In genomic region chr18:3281456-3282400, GRCh38 we compare ENCODE assay signal across 7 cellular contexts. TPM values are rescaled to one million over a fixed set of nuclear protein-coding genes. Genes with fewer than 3 reads are reported as not detected.
A peak's percentile ranks its signal among the peaks of the same experiment; 100 is the strongest.
DNase-seq lines count a peak whose midpoint lies in the region; ATAC-seq, FAIRE-seq and TF ChIP-seq lines count a peak whose summit lies in the region.

No MANE protein-coding gene starts in this region.

- no peak overlapping the region for H3K4me3 ChIP-seq in GM06990 (replicated peaks; ENCODE audit: low read depth, low read length)

- H3K36me3 ChIP-seq in GM06990 (ENCODE audit: control insufficient read depth, insufficient read depth, low read length): no peaks in the 10 kb centered on the region

- BruUV-seq in MCF 10A (replicated peaks; lab: Mats Ljungman, UMichigan): no TSS peak

- POLR2A ChIA-PET in MCF 10A (lab: Yijun Ruan, JAX): interaction anchor here (0.7 to 6.3 kb wide), 9 partner anchors 15 to 384 kb away, joined by 3 to 59 read pairs (median 5); no protein-coding TSS in a partner anchor

- peaks cover 37% of the 10 kb centered on the region for H3K36me3 Mint-ChIP-seq in MCF 10A (ENCODE audit: insufficient read depth, unreplicated experiment)

- CTCF ChIA-PET in MCF 10A (lab: Yijun Ruan, JAX): interaction anchor here (0.6 to 8.0 kb wide), 30 partner anchors 12 to 423 kb away, joined by 3 to 106 read pairs (median 4); no protein-coding TSS in a partner anchor

- TF ChIP-seq CTCF in GM06990 (IDR thresholded peaks at IDR 0.05; ENCODE audit: insufficient read depth, low read length, poor library complexity, severe bottlenecking) (peak; percentile 39), MCF 10A (IDR thresholded peaks at IDR 0.05; ENCODE audit: unreplicated experiment) (peak; percentile 52)

- H3K27ac Mint-ChIP-seq in MCF 10A (ENCODE audit: low read depth, unreplicated experiment): no peak overlapping the region

- intact Hi-C loops in MCF 10A (cut with micrococcal nuclease): loop anchor here (1.0 to 10.0 kb wide), 8 partner anchors 166 to 713 kb away; no protein-coding TSS in a partner anchor

- no peak overlapping the region for H3K4me3 Mint-ChIP-seq in MCF 10A (ENCODE audit: unreplicated experiment)

- H3K9me3 Mint-ChIP-seq in MCF 10A (ENCODE audit: unreplicated experiment): no peaks in the 10 kb centered on the region

- H3K27me3 Mint-ChIP-seq in MCF 10A (ENCODE audit: insufficient read depth, unreplicated experiment): no peaks in the 10 kb centered on the region

- DNase-seq in GM06990 (ENCODE audit: extremely low read depth, insufficient read length) (peak; percentile 56), NCI-H748 treated with DMSO at 0.1 percent for 48 hours (lab: John Stamatoyannopoulos, UW) (peak; percentile 67), MCF 10A (ENCODE audit: unreplicated experiment) (peak; percentile 80)
- no peak for DNase-seq in stimulated activated naive CD8-positive, alpha-beta T cell treated with anti-CD3 and anti-CD28 coated beads, Interleukin-15, Interleukin-2, amounts not matched to agents 100 U/mL and 50 U/mL, for 24 hours

- peak; percentile 34 for ATAC-seq in HG03469 (IDR thresholded peaks at IDR 0.05; ENCODE audit: unreplicated experiment)
- ATAC-seq in stimulated activated naive CD8-positive, alpha-beta T cell treated with anti-CD3 and anti-CD28 coated beads, Interleukin-15, Interleukin-2, amounts not matched to agents 100 U/mL and 50 U/mL, for 24 hours: peak; percentile 75
- no peak for ATAC-seq in HG03571 (IDR thresholded peaks at IDR 0.05; ENCODE audit: unreplicated experiment)

- peaks cover 6% of the 10 kb centered on the region for H3K4me1 Mint-ChIP-seq in MCF 10A (ENCODE audit: insufficient read depth, unreplicated experiment)

- FAIRE-seq in islet of Langerhans (lab: Jason Lieb, UNC): peak; percentile 88

- H3K27me3 ChIP-seq in GM06990 (replicated peaks; ENCODE audit: control insufficient read depth, insufficient read depth, low read length): no peaks in the 10 kb centered on the region

RNA-seq across cellular contexts. Expression of gene MYL12B, which starts 19.8 kb away (rescaled TPM):
- 175 and 229 TPM in 2 replicates for total RNA-seq in MCF 10A (2022)

RNA-seq across cellular contexts. Expression of gene MYL12A, which starts 34.1 kb away (rescaled TPM):
- 286 and 332 TPM in 2 replicates for total RNA-seq in MCF 10A (2022)
